14 cellular contexts compared by ENCODE assay signal in genomic region chr13:31067416-31068118, GRCh38.
DNase-seq lines count a peak whose midpoint lies in the region; ATAC-seq and TF ChIP-seq lines count a peak whose summit lies in the region.
"Had no signal": no experiment of that assay in that cellular context is flagged by ENCODE, and none has a peak within 500 bp of the region (broad histone marks: within the 10 kb centered on the region; RNA-seq: fewer than 3 reads in every experiment).

No MANE protein-coding gene starts in this region.

- H3K4me1 Mint-ChIP-seq in activated T-helper 17 cell treated with anti-CD3 and anti-CD28 coated beads, Interleukin-2, amount 50 U/mL, for 72 hours: peaks cover 19% of the 10 kb centered on the region

- peak; percentile 38 to 98 for ATAC-seq in left cardiac atrium
- no peak for ATAC-seq in Right ventricle myocardium superior (ENCODE audit: poor library complexity)
- ATAC-seq in activated T-helper 17 cell treated with anti-CD3 and anti-CD28 coated beads, Interleukin-2, amount 50 U/mL, for 72 hours (replicated peaks): peak; percentile 83

- no peak for TF ChIP-seq POLR2A in uterus (IDR thresholded peaks at IDR 0.05)

- no peaks in the 10 kb centered on the region for H3K9me3 ChIP-seq in uterus
- H3K9me3 ChIP-seq in SJCRH30 (replicated peaks): no peaks in the 10 kb centered on the region

- H3K4me3 Mint-ChIP-seq in activated T-helper 17 cell treated with anti-CD3 and anti-CD28 coated beads, Interleukin-2, amount 50 U/mL, for 72 hours: peak overlapping the region; percentile 9

- H3K4me1 ChIP-seq in uterus (no peaks in the 10 kb centered on the region), SJCRH30 (no peaks in the 10 kb centered on the region)

- H3K27ac Mint-ChIP-seq in activated T-helper 17 cell treated with anti-CD3 and anti-CD28 coated beads, Interleukin-2, amount 50 U/mL, for 72 hours: peak overlapping the region; percentile 15

- H3K9me3 Mint-ChIP-seq in activated T-helper 17 cell treated with anti-CD3 and anti-CD28 coated beads, Interleukin-2, amount 50 U/mL, for 72 hours: peaks cover 5% of the 10 kb centered on the region

- no peak for TF ChIP-seq CTCF in uterus (IDR thresholded peaks at IDR 0.05)
- no peak for TF ChIP-seq CTCF in GM20000 (IDR thresholded peaks at IDR 0.05; ENCODE audit: extremely low read depth, missing control alignments)

- intact Hi-C loops in left cardiac atrium (cut with DNase I): no loop called here
- intact Hi-C loops in Right ventricle myocardium superior (cut with DNase I): no loop called here
- intact Hi-C loops in uterus (cut with DNase I; ENCODE audit: low total_unique reads): no loop called here

- no peaks in the 10 kb centered on the region for H3K27me3 Mint-ChIP-seq in activated T-helper 17 cell treated with anti-CD3 and anti-CD28 coated beads, Interleukin-2, amount 50 U/mL, for 72 hours

- no peak overlapping the region for H3K4me3 ChIP-seq in uterus
- no peak overlapping the region for H3K4me3 ChIP-seq in SJCRH30
- H3K4me3 ChIP-seq: dorsolateral prefrontal cortex had no signal

- H3K36me3 Mint-ChIP-seq in activated T-helper 17 cell treated with anti-CD3 and anti-CD28 coated beads, Interleukin-2, amount 50 U/mL, for 72 hours (ENCODE audit: low read depth): no peaks in the 10 kb centered on the region

- DNase-seq in left cardiac atrium (no peak), Right ventricle myocardium superior (no peak), glomerular visceral epithelial cell (ENCODE audit: extremely low spot score) (peak; percentile 66), uterus (peak; percentile 20 to 24), DMS153 treated with DMSO at 0.1 percent for 48 hours (lab: John Stamatoyannopoulos, UW; ENCODE audit: unreplicated experiment) (no peak), SJCRH30 (no peak), GM20000 (ENCODE audit: low spot score) (no peak)
- DNase-seq: activated CD4-positive, alpha-beta T cell treated with anti-CD3 and anti-CD28 coated beads for 48 hours; activated naive CD4-positive, alpha-beta T cell treated with Interleukin-2 at 50 U/mL for 16 hours; C1 segment of cervical spinal cord; dorsolateral prefrontal cortex; NCI-H2081 treated with DMSO at 0.1 percent for 48 hours; T-helper 1 cell had no signal

- H3K27me3 ChIP-seq in uterus (no peaks in the 10 kb centered on the region), SJCRH30 (peaks cover 11% of the 10 kb centered on the region)
- H3K27me3 ChIP-seq: dorsolateral prefrontal cortex had no signal

- H3K36me3 ChIP-seq in uterus (no peaks in the 10 kb centered on the region), SJCRH30 (no peaks in the 10 kb centered on the region)

- H3K27ac ChIP-seq in uterus (peak overlapping the region in 1 of 2 donors; percentile 10), SJCRH30 (no peak overlapping the region)
- H3K27ac ChIP-seq: dorsolateral prefrontal cortex had no signal

Comparison
In these comparisons a context has a peak if more than half of its experiments do, and no peak if none do; other contexts are left out.
1. DNase-seq: peak in glomerular visceral epithelial cell (single experiment) and uterus (2 of 2); none in left cardiac atrium (single experiment), Right ventricle myocardium superior (single experiment), DMS153 treated with DMSO at 0.1 percent for 48 hours (single experiment), SJCRH30 (0 of 2) and GM20000 (single experiment).